Comparison of ENCODE assay signal across 11 cellular contexts in genomic region chr2:142087585-142087984, GRCh38. TPM values are rescaled to one million over a fixed set of nuclear protein-coding genes. Genes with fewer than 3 reads are reported as not detected.
"Had no signal": no experiment of that assay in that cellular context is flagged by ENCODE, and none has a peak within 500 bp of the region (broad histone marks: within the 10 kb centered on the region; RNA-seq: fewer than 3 reads in every experiment).

No MANE protein-coding gene starts in this region.

RNA-seq across cellular contexts. Expression of gene LRP1B, which starts 43.2 kb away (rescaled TPM):
- total RNA-seq: activated CD4-positive, alpha-beta memory T cell treated with anti-CD3 and anti-CD28 coated beads, Interleukin-2, amount 10 ng/mL, durations not matched to agents 7 days and 5 days; activated CD4-positive, alpha-beta T cell treated with anti-CD3 and anti-CD28 coated beads for 36 hours; activated CD4-positive, alpha-beta T cell treated with anti-CD3 and anti-CD28 coated beads, Interleukin-2, amount 10 ng/mL, durations not matched to agents 7 days and 5 days; activated CD8-positive, alpha-beta memory T cell treated with anti-CD3 and anti-CD28 coated beads, Interleukin-2, amount 10 ng/mL, durations not matched to agents 7 days and 5 days; activated CD8-positive, alpha-beta T cell treated with anti-CD3 and anti-CD28 coated beads, Interleukin-2, amount 10 ng/mL, durations not matched to agents 7 days and 5 days; activated naive CD8-positive, alpha-beta T cell treated with anti-CD3 and anti-CD28 coated beads, Interleukin-2, amount 10 ng/mL, durations not matched to agents 7 days and 5 days; activated T-helper 2 cell treated with anti-CD3 and anti-CD28 coated beads, Interferon-gamma antibody, Interleukin-2, Interleukin-4, amounts not matched to agents 10 μg/mL and 5 μg/mL and 100 μg/mL, durations not matched to agents 14 hours and 24 hours and 36 hours; T-cell; T-helper 1 cell treated with Interleukin-12 subunit alpha and Interleukin-12 subunit beta and Interleukin-4 antibody, amounts not matched to agents 30 ng/mL and 1 ng/mL, for 36 hours; T-helper 2 cell treated with Interferon-gamma antibody and Interleukin-4, amounts not matched to agents 100 ng/mL and 5 ng/mL, for 36 hours had no signal
- polyA plus RNA-seq: aorta had no signal
